ENCODE assay signal across 14 cellular contexts in the genomic region with DNA sequence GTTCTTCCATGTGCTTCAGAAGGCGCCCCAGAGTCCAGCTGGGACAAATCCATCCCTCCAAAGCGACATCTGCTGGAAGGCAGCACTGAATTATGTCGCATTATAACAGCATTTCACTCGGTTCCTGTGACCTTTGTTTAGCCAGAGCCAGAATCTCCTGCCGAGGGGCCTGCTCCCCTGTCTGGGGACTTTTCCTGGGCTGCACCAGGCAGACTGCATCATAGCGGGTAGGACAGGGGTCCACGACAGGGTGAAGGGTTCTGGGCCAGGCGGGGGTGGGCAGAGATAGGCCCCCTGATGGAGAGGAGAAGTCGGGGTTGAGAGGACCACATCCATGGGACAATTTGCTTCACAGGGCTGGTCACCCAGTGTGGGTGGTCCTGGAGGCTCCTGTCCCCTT.
DNase-seq lines count a peak whose midpoint lies in the region; TF ChIP-seq lines count a peak whose summit lies in the region.
"Had no signal": no experiment of that assay in that cellular context is flagged by ENCODE, and none has a peak within 500 bp of the region (broad histone marks: within the 10 kb centered on the region; RNA-seq: fewer than 3 reads in every experiment).

No MANE protein-coding gene starts in this region.

- H3K9me3 Mint-ChIP-seq in osteocyte (ENCODE audit: unreplicated experiment): peaks cover 5% of the 10 kb centered on the region
- peaks cover 2% of the 10 kb centered on the region for H3K9me3 Mint-ChIP-seq in activated naive CD4-positive, alpha-beta T cell treated with anti-CD3 and anti-CD28 coated beads, Interleukin-2, amount 10 ng/mL, durations not matched to agents 7 days and 5 days

- no peaks in the 10 kb centered on the region for H3K36me3 Mint-ChIP-seq in osteocyte (ENCODE audit: unreplicated experiment)
- no peaks in the 10 kb centered on the region for H3K36me3 Mint-ChIP-seq in activated naive CD4-positive, alpha-beta T cell treated with anti-CD3 and anti-CD28 coated beads, Interleukin-2, amount 10 ng/mL, durations not matched to agents 7 days and 5 days

- no peaks in the 10 kb centered on the region for H3K27me3 Mint-ChIP-seq in osteocyte (ENCODE audit: unreplicated experiment)
- peaks cover 4% of the 10 kb centered on the region for H3K27me3 Mint-ChIP-seq in activated naive CD4-positive, alpha-beta T cell treated with anti-CD3 and anti-CD28 coated beads, Interleukin-2, amount 10 ng/mL, durations not matched to agents 7 days and 5 days

- CTCF ChIA-PET in HEK293T (lab: Yijun Ruan, JAX): interaction anchor here (0.6 kb wide), 1 partner anchor 248 kb away, joined by 3 read pairs; no protein-coding TSS in a partner anchor
- CTCF ChIA-PET in activated naive CD4-positive, alpha-beta T cell treated with anti-CD3 and anti-CD28 coated beads, Interleukin-2, amount 10 ng/mL, durations not matched to agents 7 days and 5 days (lab: Charles Lee): no interaction called here

- H3K4me1 Mint-ChIP-seq in osteocyte (ENCODE audit: unreplicated experiment): no peaks in the 10 kb centered on the region
- H3K4me1 Mint-ChIP-seq in activated naive CD4-positive, alpha-beta T cell treated with anti-CD3 and anti-CD28 coated beads, Interleukin-2, amount 10 ng/mL, durations not matched to agents 7 days and 5 days: no peaks in the 10 kb centered on the region
- H3K4me1 Mint-ChIP-seq: B cell had no signal

- H3K4me3 Mint-ChIP-seq in osteocyte (ENCODE audit: unreplicated experiment): no peak overlapping the region
- H3K4me3 Mint-ChIP-seq in activated naive CD4-positive, alpha-beta T cell treated with anti-CD3 and anti-CD28 coated beads, Interleukin-2, amount 10 ng/mL, durations not matched to agents 7 days and 5 days: no peak overlapping the region
- H3K4me3 Mint-ChIP-seq: B cell had no signal

- no peak overlapping the region for H3K27ac Mint-ChIP-seq in osteocyte (ENCODE audit: unreplicated experiment)
- H3K27ac Mint-ChIP-seq in activated naive CD4-positive, alpha-beta T cell treated with anti-CD3 and anti-CD28 coated beads, Interleukin-2, amount 10 ng/mL, durations not matched to agents 7 days and 5 days: no peak overlapping the region
- H3K27ac Mint-ChIP-seq: B cell had no signal

- POLR2A ChIA-PET in HEK293T (lab: Yijun Ruan, JAX): no interaction called here

- no peak for TF ChIP-seq CTCF in osteocyte (IDR thresholded peaks at IDR 0.05)

- peak; percentile 1 for DNase-seq in D341Med (ENCODE audit: low spot score)
- DNase-seq in HEK293T (ENCODE audit: extremely low spot score): peak; percentile 3
- DNase-seq in iPS-NIHi7 (ENCODE audit: extremely low spot score): peak; percentile 4
- DNase-seq in osteocyte (ENCODE audit: extremely low spot score, unreplicated experiment): peak; percentile 81
- DNase-seq in activated naive CD4-positive, alpha-beta T cell treated with anti-CD3 and anti-CD28 coated beads, Interleukin-2, amount 10 ng/mL, durations not matched to agents 7 days and 5 days: no peak
- no peak for DNase-seq in DMS 273 (lab: John Stamatoyannopoulos, UW; ENCODE audit: unreplicated experiment)
- no peak for DNase-seq in RPMI8226
- DNase-seq: KBM-7, NCI-H1694 treated with DMSO at 0.1 percent for 48 hours, NCI-H2107, NCI-H510A treated with DMSO at 0.1 percent for 48 hours, NCI-H774, SHP77 had no signal

TF ChIP-seq in HEK293T, 16 proteins besides CTCF, POLR2A, EP300 and RAD21:
- TF ChIP-seq, protein P1, sequence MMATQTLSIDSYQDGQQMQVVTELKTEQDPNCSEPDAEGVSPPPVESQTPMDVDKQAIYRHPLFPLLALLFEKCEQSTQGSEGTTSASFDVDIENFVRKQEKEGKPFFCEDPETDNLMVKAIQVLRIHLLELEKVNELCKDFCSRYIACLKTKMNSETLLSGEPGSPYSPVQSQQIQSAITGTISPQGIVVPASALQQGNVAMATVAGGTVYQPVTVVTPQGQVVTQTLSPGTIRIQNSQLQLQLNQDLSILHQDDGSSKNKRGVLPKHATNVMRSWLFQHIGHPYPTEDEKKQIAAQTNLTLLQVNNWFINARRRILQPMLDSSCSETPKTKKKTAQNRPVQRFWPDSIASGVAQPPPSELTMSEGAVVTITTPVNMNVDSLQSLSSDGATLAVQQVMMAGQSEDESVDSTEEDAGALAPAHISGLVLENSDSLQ (IDR thresholded peaks at IDR 0.05): no peak
- TF ChIP-seq SP1 (IDR thresholded peaks at IDR 0.05): no peak
- TF ChIP-seq TARDBP (IDR thresholded peaks at IDR 0.05): no peak
- TF ChIP-seq FOXA1 (IDR thresholded peaks at IDR 0.05): no peak
- TF ChIP-seq NFRKB (IDR thresholded peaks at IDR 0.05): no peak
- TF ChIP-seq BHLHE40 (IDR thresholded peaks at IDR 0.05; ENCODE audit: borderline replicate concordance): no peak
- TF ChIP-seq SUZ12 (IDR thresholded peaks at IDR 0.05): no peak
- no peak for TF ChIP-seq ELF4 (IDR thresholded peaks at IDR 0.05)
- TF ChIP-seq ZNF384 (IDR thresholded peaks at IDR 0.05): no peak
- no peak for TF ChIP-seq ARNT (IDR thresholded peaks at IDR 0.05)
- TF ChIP-seq HDGF (IDR thresholded peaks at IDR 0.05; ENCODE audit: borderline replicate concordance): no peak
- no peak for TF ChIP-seq LEF1 (IDR thresholded peaks at IDR 0.05; ENCODE audit: borderline replicate concordance)

Comparison
In these comparisons a context has a peak if more than half of its experiments do, and no peak if none do; other contexts are left out.
1. DNase-seq: peak in D341Med (single experiment), HEK293T (single experiment), iPS-NIHi7 (single experiment) and osteocyte (single experiment); none in activated naive CD4-positive, alpha-beta T cell treated with anti-CD3 and anti-CD28 coated beads, Interleukin-2, amount 10 ng/mL, durations not matched to agents 7 days and 5 days (single experiment), DMS 273 (single experiment) and RPMI8226 (single experiment).